20 cellular contexts compared by ENCODE assay signal in the genomic region with DNA sequence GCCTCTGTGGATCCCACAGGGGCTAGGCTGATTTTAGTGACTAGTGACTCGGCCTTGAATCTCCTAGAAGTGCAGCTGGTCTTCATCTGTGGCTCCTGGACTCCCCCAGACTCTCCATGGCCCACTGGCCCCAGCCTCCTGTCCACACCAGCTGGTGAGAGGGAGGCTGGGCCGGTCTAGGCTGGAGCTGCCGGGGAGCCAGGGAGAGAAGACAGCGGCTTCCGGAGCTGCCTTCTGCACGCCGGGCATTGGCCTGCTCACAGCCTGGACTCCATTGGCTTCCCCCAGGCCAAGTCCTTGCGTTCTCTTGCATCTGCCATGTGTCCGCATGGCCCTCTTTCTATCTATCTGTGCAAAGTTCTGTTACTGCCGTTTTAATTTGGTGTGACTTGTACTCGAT. TPM values are rescaled to one million over a fixed set of nuclear protein-coding genes. Genes with fewer than 3 reads are reported as not detected.
A peak's percentile ranks its signal among the peaks of the same experiment; 100 is the strongest.
DNase-seq lines count a peak whose midpoint lies in the region; ATAC-seq and TF ChIP-seq lines count a peak whose summit lies in the region.
"Had no signal": no experiment of that assay in that cellular context is flagged by ENCODE, and none has a peak within 500 bp of the region (broad histone marks: within the 10 kb centered on the region; RNA-seq: fewer than 3 reads in every experiment).

No MANE protein-coding gene starts in this region.

- no peak overlapping the region for H2AK5ac ChIP-seq in H9 (ENCODE audit: insufficient read length, low read length)
- no peak overlapping the region for H2AK5ac ChIP-seq in neuronal stem cell (ENCODE audit: low read depth, low read length)

- H2AFZ ChIP-seq in H9 (ENCODE audit: low read length) (no peak overlapping the region), neuronal stem cell (ENCODE audit: low read length) (no peak overlapping the region)
- H2AFZ ChIP-seq: GM23338 had no signal

- H3K79me2 ChIP-seq in H9 (ENCODE audit: insufficient read depth, low read length) = no peaks in the 10 kb centered on the region

- H4K91ac ChIP-seq in H9 (ENCODE audit: insufficient read length, low read depth, low read length) (no peak overlapping the region), neuronal stem cell (ENCODE audit: low read depth, low read length, poor library complexity) (no peak overlapping the region)

- H2BK15ac ChIP-seq in H9 (ENCODE audit: low read depth, low read length) (no peak overlapping the region), neuronal stem cell (ENCODE audit: low read length) (no peak overlapping the region)

- H3K4me2 ChIP-seq in H9 (ENCODE audit: insufficient read depth, insufficient read length, low read length) (no peak overlapping the region), neuronal stem cell (ENCODE audit: insufficient read depth, low read length, poor library complexity, severe bottlenecking) (no peak overlapping the region)
- H3K4me2 ChIP-seq: A549, GM23338 had no signal

- no peak overlapping the region for H3K56ac ChIP-seq in H9 (ENCODE audit: insufficient read length, low read depth, low read length)

- no peak overlapping the region for H3K27ac ChIP-seq in H9 (ENCODE audit: insufficient read length, low read depth, low read length)
- H3K27ac ChIP-seq in neuronal stem cell (replicated peaks; ENCODE audit: low read length) = no peak overlapping the region
- no peak overlapping the region for H3K27ac ChIP-seq in stomach
- H3K27ac ChIP-seq: A549 had no signal

- H2BK12ac ChIP-seq in H9 (ENCODE audit: insufficient read length, low read depth, low read length) = no peak overlapping the region
- no peak overlapping the region for H2BK12ac ChIP-seq in neuronal stem cell (ENCODE audit: low read length)

- H3K9me3 ChIP-seq in H9 (ENCODE audit: control insufficient read depth, low read depth, low read length) (no peaks in the 10 kb centered on the region), neuronal stem cell (replicated peaks in 1 of 2; ENCODE audit: control insufficient read depth in 2 of 2, insufficient read depth in 1 of 2, low read depth in 1 of 2, low read length in 2 of 2) (peaks cover 0 to 12% of the 10 kb centered on the region in 2 donors), stomach (peaks cover 0 to 2% (median 0%) of the 10 kb centered on the region in 4 donors)
- H3K9me3 ChIP-seq: A549, BE2C, HAP-1 had no signal

- H3K27ac Mint-ChIP-seq in H9 (no peak overlapping the region), endothelial cell (ENCODE audit: unreplicated experiment) (no peak overlapping the region)
- H3K27ac Mint-ChIP-seq: CD4-positive, alpha-beta memory T cell; GM23338; HFFc6 had no signal

- H3K4me1 ChIP-seq in H9 (ENCODE audit: insufficient read depth, low read length) = no peaks in the 10 kb centered on the region
- no peaks in the 10 kb centered on the region for H3K4me1 ChIP-seq in neuronal stem cell (ENCODE audit: control insufficient read depth in 2 of 2, insufficient read depth in 1 of 2, low read depth in 1 of 2, low read length in 2 of 2)
- no peaks in the 10 kb centered on the region for H3K4me1 ChIP-seq in stomach
- H3K4me1 ChIP-seq: A549, BE2C, HAP-1 had no signal

- no peak overlapping the region for H4K8ac ChIP-seq in H9 (replicated peaks; ENCODE audit: insufficient read length, low read depth, low read length)
- H4K8ac ChIP-seq in neuronal stem cell (ENCODE audit: low read depth, low read length) = no peak overlapping the region

- H3K23ac ChIP-seq in H9 (ENCODE audit: insufficient read length, low read depth, low read length) (no peak overlapping the region), neuronal stem cell (ENCODE audit: low read depth, low read length, poor library complexity) (no peak overlapping the region)

- H3K36me3 ChIP-seq in neuronal stem cell (replicated peaks in 1 of 2; ENCODE audit: control insufficient read depth in 2 of 2, insufficient read depth in 2 of 2, low read length in 2 of 2) (no peaks in the 10 kb centered on the region), stomach (no peaks in the 10 kb centered on the region)
- H3K36me3 ChIP-seq: HAP-1 had no signal

- H3K27me3 Mint-ChIP-seq in H9 (ENCODE audit: low read depth) = peaks cover 27% of the 10 kb centered on the region
- peaks cover 12% of the 10 kb centered on the region for H3K27me3 Mint-ChIP-seq in endothelial cell (ENCODE audit: unreplicated experiment)

- H3K18ac ChIP-seq in H9 (ENCODE audit: insufficient read length, low read depth, low read length) = peak overlapping the region; percentile 29
- no peak overlapping the region for H3K18ac ChIP-seq in neuronal stem cell (ENCODE audit: low read length)

- no peak overlapping the region for H3K9ac ChIP-seq in H9 (ENCODE audit: extremely low read depth, insufficient read length, low read length)
- H3K9ac ChIP-seq in neuronal stem cell (ENCODE audit: low read depth, low read length, poor library complexity) = no peak overlapping the region

- H3K23me2 ChIP-seq in H9 (ENCODE audit: insufficient read length, low read depth, low read length, poor library complexity, severe bottlenecking) = no peaks in the 10 kb centered on the region

- no peak overlapping the region for H2BK20ac ChIP-seq in H9 (ENCODE audit: low read depth, low read length, poor library complexity, severe bottlenecking)

- no peak overlapping the region for H3K4me3 ChIP-seq in neuronal stem cell (ENCODE audit: low read length in 2 of 2)
- H3K4me3 ChIP-seq in stomach = no peak overlapping the region
- H3K4me3 ChIP-seq: A549, GM23338, HAP-1 had no signal

- H4K5ac ChIP-seq in H9 (ENCODE audit: insufficient read length, low read depth, low read length) = no peak overlapping the region

- no peaks in the 10 kb centered on the region for H3K27me3 ChIP-seq in H9 (ENCODE audit: insufficient read depth, low read length)
- H3K27me3 ChIP-seq in neuronal stem cell (ENCODE audit: control insufficient read depth in 3 of 3, insufficient read depth in 3 of 3, low read depth in 1 of 3, low read length in 3 of 3) = peaks cover 0 to 19% (median 0%) of the 10 kb centered on the region in 3 experiments
- H3K27me3 ChIP-seq in stomach = peaks cover 0 to 16% (median 0%) of the 10 kb centered on the region in 3 donors
- H3K27me3 ChIP-seq: BE2C had no signal

- H3K4me3 Mint-ChIP-seq in H9 (no peak overlapping the region), endothelial cell (ENCODE audit: unreplicated experiment) (peak overlapping the region; percentile 28)
- H3K4me3 Mint-ChIP-seq: CD4-positive, alpha-beta memory T cell; GM23338; HFFc6 had no signal

- H3T11ph ChIP-seq in H9 (ENCODE audit: low read length) = no peak overlapping the region

- no peak for TF ChIP-seq EP300 in stomach (IDR thresholded peaks at IDR 0.05)

- DNase-seq in left ventricle myocardium superior = no peak
- no peak for DNase-seq in cardiac septum (ENCODE audit: low spot score)
- DNase-seq in H9 = no peak
- no peak for DNase-seq in endothelial cell (ENCODE audit: low spot score)
- DNase-seq in neuronal stem cell (ENCODE audit: low spot score) = no peak
- no peak for DNase-seq in stomach
- DNase-seq: 8988T; ACHN; AML-193; BE2C; C1 segment of cervical spinal cord; Calu3; CD4-positive, alpha-beta memory T cell; COR-L47; DND-41; HFFc6 had no signal

- H3K79me1 ChIP-seq in H9 (ENCODE audit: insufficient read depth, low read depth, low read length, poor library complexity, severe bottlenecking) (no peaks in the 10 kb centered on the region), neuronal stem cell (ENCODE audit: low read depth, low read length) (peaks cover 3% of the 10 kb centered on the region)

- intact Hi-C loops in left ventricle myocardium superior (cut with micrococcal nuclease) = no loop called here
- intact Hi-C loops in cardiac septum (cut with DNase I) = no loop called here
- intact Hi-C loops in stomach (cut with DNase I; ENCODE audit: low total_unique reads) = no loop called here

- H3K36me3 Mint-ChIP-seq in H9 (ENCODE audit: insufficient read depth in 1 of 3, low read depth in 3 of 3) (peaks cover 5 to 9% (median 5%) of the 10 kb centered on the region in 3 experiments; a peak in 3 of 7 replicates), endothelial cell (ENCODE audit: low read depth, unreplicated experiment) (peaks cover 9% of the 10 kb centered on the region)
- H3K36me3 Mint-ChIP-seq: CD4-positive, alpha-beta memory T cell had no signal

- no peak overlapping the region for H3K4ac ChIP-seq in H9 (ENCODE audit: low read depth, low read length)
- no peak overlapping the region for H3K4ac ChIP-seq in neuronal stem cell (ENCODE audit: low read length)

- no CpG with 5 or more reads among the region's 11 CpGs for WGBS in H9 (ENCODE audit: extremely low coverage, insufficient read length, low lambda C conversion rate)
- WGBS in neuronal stem cell (ENCODE audit: extremely low coverage in 2 of 2, insufficient read length in 2 of 2, insufficient replicate concordance in 1 of 2), 2 donors = no CpG with 5 or more reads among the region's 11 CpGs
- 82 to 95% (median 88%) methylated on average over 8 to 11 of the region's 11 CpGs for WGBS in stomach, 5 donors

- peak; percentile 55 for ATAC-seq in left ventricle myocardium superior
- no peak for ATAC-seq in GM18861 (IDR thresholded peaks at IDR 0.05; ENCODE audit: unreplicated experiment)
- ATAC-seq: A549, GM23338 had no signal

- H2BK5ac ChIP-seq in H9 (ENCODE audit: insufficient read length, low read length) (no peak overlapping the region), neuronal stem cell (ENCODE audit: low read length) (no peak overlapping the region)

- peaks cover 0 to 2% of the 10 kb centered on the region in 2 experiments; a peak in 2 of 4 replicates for H3K4me1 Mint-ChIP-seq in H9
- peaks cover 4% of the 10 kb centered on the region for H3K4me1 Mint-ChIP-seq in endothelial cell (ENCODE audit: unreplicated experiment)
- H3K4me1 Mint-ChIP-seq: GM23338 had no signal

- H3K14ac ChIP-seq in H9 (ENCODE audit: insufficient read depth, low read length) (no peak overlapping the region), neuronal stem cell (ENCODE audit: low read length) (peak overlapping the region; percentile 21)

- no peak overlapping the region for H2BK120ac ChIP-seq in H9 (ENCODE audit: low read depth, low read length, poor library complexity, severe bottlenecking)
- H2BK120ac ChIP-seq in neuronal stem cell (ENCODE audit: low read depth, low read length) = no peak overlapping the region

- no peaks in the 10 kb centered on the region for H4K20me1 ChIP-seq in H9 (ENCODE audit: control insufficient read depth, insufficient read depth, insufficient read length)

- no peak for TF ChIP-seq CTCF in H9 (conservative IDR thresholded peaks at IDR 0.05)
- TF ChIP-seq CTCF in endothelial cell (IDR thresholded peaks at IDR 0.05; ENCODE audit: unreplicated experiment) = no peak
- TF ChIP-seq CTCF in stomach (IDR thresholded peaks at IDR 0.05) = no peak

- H3K9me3 Mint-ChIP-seq in H9 = peaks cover 4 to 6% of the 10 kb centered on the region in 2 experiments; a peak in 3 of 5 replicates
- no peaks in the 10 kb centered on the region for H3K9me3 Mint-ChIP-seq in endothelial cell (ENCODE audit: unreplicated experiment)
- H3K9me3 Mint-ChIP-seq: HFFc6 had no signal

- no peak for TF ChIP-seq POLR2A in stomach (IDR thresholded peaks at IDR 0.05)

RNA-seq across cellular contexts. Expression of gene COL6A1, which starts 52.1 kb away (rescaled TPM):
- total RNA-seq in left ventricle myocardium superior (188 TPM), cardiac septum (140 TPM), H9 (2021) (193 and 194 TPM in 2 replicates), endothelial cell (ENCODE audit: unreplicated experiment) (65.5 TPM), stomach (100 to 1,000 TPM; 147 to 756 (median 342) TPM)
- polyA plus RNA-seq in neuronal stem cell (2013, experiment 1 of 2) = 54.3 TPM
- 53.4 TPM for polyA plus RNA-seq in neuronal stem cell (2013, experiment 2 of 2)
- polyA plus RNA-seq in stomach = 100 to 1,000 TPM in 1 of 3 donors, 10 to 100 TPM in 2; 63.2 to 174 (median 73.6) TPM
